ENCODE assay signal across 26 cellular contexts in the genomic region with DNA sequence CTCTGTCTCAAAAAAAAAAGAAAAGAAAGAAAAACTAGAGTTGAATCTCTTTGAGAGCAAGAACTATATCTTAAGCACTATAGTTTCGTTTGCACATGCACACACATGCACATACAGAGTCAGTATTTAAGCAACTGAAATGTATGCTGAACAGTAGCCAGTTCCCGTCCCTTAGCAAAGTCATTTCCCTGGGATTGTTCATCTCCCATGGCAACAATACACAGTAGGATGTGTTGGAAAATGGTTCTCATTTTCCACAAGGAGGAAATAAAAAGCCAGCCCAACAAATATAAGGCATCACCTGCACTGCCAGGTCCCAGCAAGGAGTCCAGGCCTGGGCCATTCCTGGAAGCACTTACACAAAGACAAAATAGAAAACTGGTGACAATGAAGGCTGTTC.
"Had no signal": no experiment of that assay in that cellular context is flagged by ENCODE, and none has a peak within 500 bp of the region (broad histone marks: within the 10 kb centered on the region; RNA-seq: fewer than 3 reads in every experiment).

No MANE protein-coding gene starts in this region.

- H3K27ac Mint-ChIP-seq: activated CD4-positive, alpha-beta memory T cell treated with anti-CD3 and anti-CD28 coated beads for 36 hours; activated CD4-positive, alpha-beta T cell treated with anti-CD3 and anti-CD28 coated beads, Interleukin-2, amount 10 ng/mL, durations not matched to agents 7 days and 5 days; activated naive CD4-positive, alpha-beta T cell treated with anti-CD3 and anti-CD28 coated beads for 36 hours; activated naive CD8-positive, alpha-beta T cell; IgD-negative memory B cell had no signal

- H3K27me3 ChIP-seq: MG63, SJCRH30 had no signal

- H3K9me3 Mint-ChIP-seq: activated CD4-positive, alpha-beta memory T cell treated with anti-CD3 and anti-CD28 coated beads for 36 hours; activated CD4-positive, alpha-beta T cell treated with anti-CD3 and anti-CD28 coated beads, Interleukin-2, amount 10 ng/mL, durations not matched to agents 7 days and 5 days; activated naive CD4-positive, alpha-beta T cell treated with anti-CD3 and anti-CD28 coated beads for 36 hours; activated T-cell treated with anti-CD3 and anti-CD28 coated beads, Interleukin-2, amount 50 U/mL, for 4 hours; brain; central memory CD8-positive, alpha-beta T cell; IgD-negative memory B cell had no signal

- H3K36me3 Mint-ChIP-seq: brain had no signal

- H3K27me3 Mint-ChIP-seq: activated CD4-positive, alpha-beta memory T cell treated with anti-CD3 and anti-CD28 coated beads for 36 hours; activated CD4-positive, alpha-beta T cell treated with anti-CD3 and anti-CD28 coated beads, Interleukin-2, amount 10 ng/mL, durations not matched to agents 7 days and 5 days; activated naive CD8-positive, alpha-beta T cell; central memory CD8-positive, alpha-beta T cell; IgD-negative memory B cell had no signal

- H3K4me1 ChIP-seq: SJCRH30 had no signal

- H3K9ac ChIP-seq: KMS-11, SK-N-SH had no signal

- DNase-seq: activated CD4-positive, alpha-beta memory T cell treated with anti-CD3 and anti-CD28 coated beads for 36 hours; activated CD4-positive, alpha-beta T cell treated with anti-CD3 and anti-CD28 coated beads, Interleukin-2, amount 10 ng/mL, durations not matched to agents 7 days and 5 days; activated CD4-positive, CD25-positive, alpha-beta regulatory T cell; activated CD8-positive, alpha-beta memory T cell treated with anti-CD3 and anti-CD28 coated beads for 24 hours; activated effector memory CD4-positive, alpha-beta T cell treated with anti-CD3 and anti-CD28 coated beads, Interleukin-2, amount 50 U/mL, for 16 hours; activated naive CD4-positive, alpha-beta T cell treated with anti-CD3 and anti-CD28 coated beads for 36 hours; activated T-cell treated with anti-CD3 and anti-CD28 coated beads, Interleukin-2, amount 50 U/mL, for 4 hours; amygdala; MG63; MV-4-11; NCI-H1092 treated with DMSO at 0.1 percent for 48 hours; NCI-H1417 treated with DMSO at 0.1 percent for 48 hours; NCI-H187; NCI-H774; NK-92 treated with Interleukin-12 subunit alpha and Interleukin-12 subunit beta, amount 100 ng/mL, for 24 hours; OCI-M1; RPMI8226; SJCRH30; SK-N-SH; T-helper 1 cell had no signal

- H3K4me2 ChIP-seq: KMS-11, SK-N-SH had no signal

- H3K4me3 Mint-ChIP-seq: activated CD4-positive, alpha-beta memory T cell treated with anti-CD3 and anti-CD28 coated beads for 36 hours; activated CD4-positive, alpha-beta T cell treated with anti-CD3 and anti-CD28 coated beads, Interleukin-2, amount 10 ng/mL, durations not matched to agents 7 days and 5 days; activated naive CD4-positive, alpha-beta T cell treated with anti-CD3 and anti-CD28 coated beads for 36 hours; activated naive CD8-positive, alpha-beta T cell; activated T-cell treated with anti-CD3 and anti-CD28 coated beads, Interleukin-2, amount 50 U/mL, for 4 hours; central memory CD8-positive, alpha-beta T cell; IgD-negative memory B cell had no signal

- H3K27ac ChIP-seq: KMS-11, SJCRH30, VCaP had no signal

- H3K9me3 ChIP-seq: MG63, SJCRH30, SK-N-SH had no signal

- H3K36me3 ChIP-seq: SJCRH30 had no signal

- H3K4me3 ChIP-seq: MG63, SJCRH30 had no signal
